Comparison of ENCODE assay signal across 32 cellular contexts in genomic region chr2:14817848-14818247, GRCh38.
"Had no signal": no experiment of that assay in that cellular context is flagged by ENCODE, and none has a peak within 500 bp of the region (broad histone marks: within the 10 kb centered on the region; RNA-seq: fewer than 3 reads in every experiment).

No MANE protein-coding gene starts in this region.

- H3K36me3 Mint-ChIP-seq: activated CD8-positive, alpha-beta memory T cell treated with anti-CD3 and anti-CD28 coated beads, Interleukin-2, amount 10 ng/mL, durations not matched to agents 7 days and 5 days; activated naive CD4-positive, alpha-beta T cell treated with anti-CD3 and anti-CD28 coated beads, Interleukin-2, amount 10 ng/mL, durations not matched to agents 7 days and 5 days; activated naive CD4-positive, alpha-beta T cell treated with anti-CD3 and anti-CD28 coated beads, Interleukin-2, amount 50 U/mL, for 24 hours; activated naive CD8-positive, alpha-beta T cell treated with anti-CD3 and anti-CD28 coated beads for 36 hours; brain had no signal

- H3K27ac Mint-ChIP-seq: activated B cell treated with CpG ODN at 0.5 μM for 24 hours; activated CD4-positive, alpha-beta memory T cell treated with anti-CD3 and anti-CD28 coated beads, Interleukin-2, amount 10 ng/mL, durations not matched to agents 7 days and 5 days; activated CD4-positive, alpha-beta T cell treated with anti-CD3 and anti-CD28 coated beads, Interleukin-2, amount 10 ng/mL, durations not matched to agents 24 days and 14 days; activated CD8-positive, alpha-beta memory T cell treated with anti-CD3 and anti-CD28 coated beads, Interleukin-2, amount 10 ng/mL, durations not matched to agents 7 days and 5 days; activated CD8-positive, alpha-beta T cell treated with anti-CD3 and anti-CD28 coated beads, Interleukin-2, amount 10 ng/mL, durations not matched to agents 7 days and 5 days; activated naive CD4-positive, alpha-beta T cell treated with anti-CD3 and anti-CD28 coated beads, Interleukin-2, amount 10 ng/mL, durations not matched to agents 7 days and 5 days; activated naive CD4-positive, alpha-beta T cell treated with anti-CD3 and anti-CD28 coated beads, Interleukin-2, amount 50 U/mL, for 24 hours; activated naive CD8-positive, alpha-beta T cell treated with anti-CD3 and anti-CD28 coated beads for 36 hours; activated T-cell treated with anti-CD3 and anti-CD28 coated beads, Interleukin-2, amount 50 U/mL, for 24 hours; activated T-helper 2 cell treated with anti-CD3 and anti-CD28 coated beads, Interferon-gamma antibody, Interleukin-2, Interleukin-4, amounts not matched to agents 10 μg/mL and 5 μg/mL and 100 μg/mL, durations not matched to agents 14 hours and 24 hours and 36 hours; brain; T-helper 1 cell treated with Interleukin-12 subunit alpha and Interleukin-12 subunit beta and Interleukin-4 antibody, amounts not matched to agents 30 μg/mL and 1 μg/mL, for 36 hours; T-helper 2 cell treated with Interferon-gamma antibody and Interleukin-4, amounts not matched to agents 5 μg/mL and 100 μg/mL, for 36 hours had no signal

- H3K27me3 ChIP-seq: adrenal gland had no signal

- DNase-seq: activated B cell treated with CpG ODN at 0.5 μM for 24 hours; activated CD4-positive, alpha-beta memory T cell treated with anti-CD3 and anti-CD28 coated beads, Interleukin-2, amount 10 ng/mL, durations not matched to agents 7 days and 5 days; activated CD4-positive, alpha-beta T cell treated with anti-CD3 and anti-CD28 coated beads for 4 hours; activated CD4-positive, alpha-beta T cell treated with anti-CD3 and anti-CD28 coated beads, Interleukin-2, amount 10 ng/mL, durations not matched to agents 24 days and 14 days; activated CD4-positive, alpha-beta T cell treated with anti-CD3 and anti-CD28 coated beads, Interleukin-2, amount 50 U/mL, for 1 hour; activated CD4-positive, alpha-beta T cell treated with anti-CD3 and anti-CD28 coated beads, Interleukin-2, amount 50 U/mL, for 48 hours; activated CD4-positive, CD25-positive, alpha-beta regulatory T cell treated with anti-CD3 and anti-CD28 coated beads, Interleukin-2, amount 50 U/mL, for 72 hours; activated CD8-positive, alpha-beta memory T cell treated with anti-CD3 and anti-CD28 coated beads for 24 hours; activated CD8-positive, alpha-beta memory T cell treated with anti-CD3 and anti-CD28 coated beads, Interleukin-2, amount 10 ng/mL, durations not matched to agents 7 days and 5 days; activated CD8-positive, alpha-beta memory T cell treated with anti-CD3 and anti-CD28 coated beads, Interleukin-2, amount 50 U/mL, for 48 hours; activated CD8-positive, alpha-beta T cell treated with anti-CD3 and anti-CD28 coated beads, Interleukin-2, amount 10 ng/mL, durations not matched to agents 7 days and 5 days; activated effector memory CD4-positive, alpha-beta T cell treated with Interleukin-2 at 50 U/mL for 16 hours; activated gamma-delta T cell; activated naive CD4-positive, alpha-beta T cell treated with anti-CD3 and anti-CD28 coated beads, Interleukin-2, amount 10 ng/mL, durations not matched to agents 7 days and 5 days; activated naive CD4-positive, alpha-beta T cell treated with Interleukin-2 at 50 U/mL for 16 hours; activated naive CD8-positive, alpha-beta T cell treated with anti-CD3 and anti-CD28 coated beads for 36 hours; activated T-cell treated with anti-CD3 and anti-CD28 coated beads, Interleukin-2, amount 50 U/mL, for 24 hours; activated T-cell treated with anti-CD3 and anti-CD28 coated beads, Interleukin-2, amount 50 U/mL, for 48 hours; adrenal gland; amniotic stem cell; aorta; cerebellar nuclear complex; SW 1271; T-helper 1 cell; T-helper 2 cell; T-helper 9 cell had no signal

- H3K4me1 ChIP-seq: adrenal gland had no signal

- H3K9me3 ChIP-seq: adrenal gland had no signal

- H3K9me3 Mint-ChIP-seq: activated naive CD4-positive, alpha-beta T cell treated with anti-CD3 and anti-CD28 coated beads, Interleukin-2, amount 50 U/mL, for 24 hours had no signal

- H3K4me3 ChIP-seq: adrenal gland had no signal

- H3K27ac ChIP-seq: adrenal gland, VCaP had no signal

- H3K36me3 ChIP-seq: adrenal gland had no signal

- ATAC-seq: activated CD8-positive, alpha-beta memory T cell treated with anti-CD3 and anti-CD28 coated beads, Interleukin-2, amount 10 ng/mL, durations not matched to agents 7 days and 5 days; activated CD8-positive, alpha-beta T cell treated with anti-CD3 and anti-CD28 coated beads, Interleukin-2, amount 10 ng/mL, durations not matched to agents 7 days and 5 days had no signal
